In the genomic region with DNA sequence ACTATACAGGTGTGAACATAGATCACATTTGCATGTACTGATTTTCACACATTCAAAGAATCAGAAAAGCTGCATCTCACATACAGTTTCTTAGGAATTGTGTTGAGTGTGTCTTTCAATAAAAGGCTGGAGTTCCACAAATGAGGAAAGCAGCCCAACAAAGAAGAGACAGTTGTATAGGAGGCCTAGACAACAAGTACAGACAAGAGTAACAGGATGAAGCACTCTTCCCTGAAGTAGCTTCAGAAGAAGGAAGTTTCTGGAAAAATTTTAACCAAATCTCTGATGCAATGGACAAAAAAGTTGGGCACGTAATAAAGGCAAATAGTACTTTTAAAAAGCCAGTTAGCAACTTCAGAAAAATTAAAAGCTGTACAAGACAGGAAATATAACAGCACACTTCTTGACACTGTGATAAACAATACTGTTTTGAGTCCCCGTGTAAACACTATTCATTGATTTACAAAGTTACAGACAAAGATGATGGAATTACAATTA, we compare ENCODE assay signal across 1 cellular context.
TF ChIP-seq lines count a peak whose summit lies in the region.

No MANE protein-coding gene starts in this region.

TF ChIP-seq in IMR-90, 13 proteins besides CTCF, POLR2A, EP300 and RAD21:
- no peak for TF ChIP-seq MXI1 (IDR thresholded peaks at IDR 0.05; ENCODE audit: borderline replicate concordance, low read depth, low read length)
- TF ChIP-seq FOS (IDR thresholded peaks at IDR 0.05; ENCODE audit: low read depth, low read length): no peak
- TF ChIP-seq SMC3 (IDR thresholded peaks at IDR 0.05; ENCODE audit: low read depth, low read length): no peak
- TF ChIP-seq CHD1 (IDR thresholded peaks at IDR 0.05; ENCODE audit: low read depth, low read length): no peak
- TF ChIP-seq RCOR1 (IDR thresholded peaks at IDR 0.05; ENCODE audit: insufficient replicate concordance, low read length): no peak
- no peak for TF ChIP-seq MAFK (IDR thresholded peaks at IDR 0.05; ENCODE audit: low read depth, low read length)
- TF ChIP-seq MAZ (IDR thresholded peaks at IDR 0.05; ENCODE audit: borderline replicate concordance, low read depth, low read length): no peak
- no peak for TF ChIP-seq USF2 (IDR thresholded peaks at IDR 0.05; ENCODE audit: low read depth, low read length)
- TF ChIP-seq NFE2L2 (IDR thresholded peaks at IDR 0.05; ENCODE audit: low read depth, low read length): no peak
- no peak for TF ChIP-seq CEBPB (IDR thresholded peaks at IDR 0.05; ENCODE audit: low read depth, low read length)
- TF ChIP-seq RFX5 (IDR thresholded peaks at IDR 0.05; ENCODE audit: low read depth, low read length): no peak
- TF ChIP-seq BHLHE40 (IDR thresholded peaks at IDR 0.05; ENCODE audit: low read depth, low read length): no peak
- no peak for TF ChIP-seq ELK1 (IDR thresholded peaks at IDR 0.05; ENCODE audit: borderline replicate concordance, low read depth, low read length)
TF ChIP-seq in IMR-90: peak in this region for 0.
